9 cellular contexts compared by ENCODE assay signal in the genomic region with DNA sequence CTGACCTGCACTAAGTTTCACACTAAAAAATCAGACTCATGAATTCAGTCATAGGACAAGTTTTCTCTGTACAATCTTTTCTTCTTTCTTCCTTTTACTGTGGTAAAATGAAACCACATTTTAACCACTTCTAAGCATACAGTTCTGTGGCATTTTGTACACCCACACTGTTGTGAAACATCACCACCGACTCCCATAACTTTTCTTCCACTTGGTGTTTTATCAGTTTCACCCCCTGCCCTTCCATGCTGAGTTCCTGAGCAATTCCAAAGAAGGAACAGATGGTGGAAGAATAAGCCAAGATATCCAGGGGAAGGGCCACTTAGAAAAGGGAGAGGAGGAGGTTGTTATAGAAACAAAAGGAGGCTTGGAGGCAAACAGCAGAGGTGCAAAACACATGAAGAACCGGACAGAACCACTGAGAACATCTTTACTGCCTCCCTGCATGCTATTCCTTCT. TPM values are rescaled to one million over a fixed set of nuclear protein-coding genes. Genes with fewer than 3 reads are reported as not detected.
A peak's percentile ranks its signal among the peaks of the same experiment; 100 is the strongest.
DNase-seq lines count a peak whose midpoint lies in the region; ATAC-seq and TF ChIP-seq lines count a peak whose summit lies in the region.
"Had no signal": no experiment of that assay in that cellular context is flagged by ENCODE, and none has a peak within 500 bp of the region (broad histone marks: within the 10 kb centered on the region; RNA-seq: fewer than 3 reads in every experiment).

No MANE protein-coding gene starts in this region.

- peaks cover 11% of the 10 kb centered on the region for H3K36me3 ChIP-seq in GM06990 (ENCODE audit: control insufficient read depth, insufficient read depth, low read length)
- peaks cover 0 to 2% of the 10 kb centered on the region in 2 donors for H3K36me3 ChIP-seq in aorta (ENCODE audit: control insufficient read depth in 1 of 2, insufficient read depth in 2 of 2, low read length in 1 of 2)

- WGBS in aorta, 2 donors: 26 to 37% methylated on average over 2 of the region's 2 CpGs

- peak; percentile 57 for DNase-seq in GM06990 (ENCODE audit: extremely low read depth, insufficient read length)
- peak; percentile 41 for DNase-seq in GM20000 (ENCODE audit: low spot score)
- peak; percentile 40 to 89 for DNase-seq in cardiac fibroblast (ENCODE audit: low read depth in 2 of 2)
- no peak for DNase-seq in SW 1271 (lab: John Stamatoyannopoulos, UW)
- DNase-seq in activated gamma-delta T cell (lab: John Stamatoyannopoulos, UW): no peak
- no peak for DNase-seq in T1000 (lab: John Stamatoyannopoulos, UW)
- DNase-seq in aorta: no peak

- H3K27me3 ChIP-seq in GM06990 (replicated peaks; ENCODE audit: control insufficient read depth, insufficient read depth, low read length): no peaks in the 10 kb centered on the region
- H3K27me3 ChIP-seq in aorta (ENCODE audit: control insufficient read depth in 1 of 2, insufficient read depth in 2 of 2, low read length in 1 of 2): no peaks in the 10 kb centered on the region

- ATAC-seq in HG03469 (IDR thresholded peaks at IDR 0.05; ENCODE audit: unreplicated experiment): peak; percentile 94
- no peak for ATAC-seq in aorta (ENCODE audit: low FRiP score)

- TF ChIP-seq CTCF in GM06990 (IDR thresholded peaks at IDR 0.05; ENCODE audit: insufficient read depth, low read length, poor library complexity, severe bottlenecking): no peak
- TF ChIP-seq CTCF in GM20000 (IDR thresholded peaks at IDR 0.05; ENCODE audit: extremely low read depth, missing control alignments): no peak
- no peak for TF ChIP-seq CTCF in cardiac fibroblast (IDR thresholded peaks at IDR 0.05; ENCODE audit: low read depth, low read length)

- intact Hi-C loops in aorta (cut with DNase I): no loop called here

- no peaks in the 10 kb centered on the region for H3K9me3 ChIP-seq in aorta (ENCODE audit: control insufficient read depth, low read length)

- H3K4me3 ChIP-seq in GM06990 (replicated peaks; ENCODE audit: low read depth, low read length) (no peak overlapping the region), cardiac fibroblast (replicated peaks in 1 of 2; ENCODE audit: low read depth in 2 of 2, low read length in 2 of 2) (no peak overlapping the region), aorta (ENCODE audit: low read length in 2 of 2) (no peak overlapping the region)
- H3K4me3 ChIP-seq: lung had no signal

- H3K4me1 ChIP-seq in aorta (ENCODE audit: control insufficient read depth in 1 of 2, insufficient read depth in 2 of 2, low read length in 2 of 2): no peaks in the 10 kb centered on the region

- H3K27ac ChIP-seq in aorta (ENCODE audit: low read depth in 1 of 2, low read length in 2 of 2): peak overlapping the region in 1 of 2 donors; percentile 25

RNA-seq across cellular contexts. Expression of gene SLC25A4, which starts 22.6 kb away (rescaled TPM):
- 100 to 1,000 TPM in 1 of 2 donors, 10 to 100 TPM in 1; 72.6 to 119 TPM for total RNA-seq in aorta
- polyA plus RNA-seq in aorta: 10 to 100 TPM; 89.2 to 95.4 TPM

RNA-seq across cellular contexts. Expression of gene CFAP97, which starts 38.2 kb away (rescaled TPM):
- total RNA-seq in aorta: 10 to 100 TPM; 49.8 to 58.4 TPM
- 10 to 100 TPM; 16.6 to 24.0 TPM for polyA plus RNA-seq in aorta

RNA-seq across cellular contexts. Expression of gene SNX25, which starts 43.8 kb away (rescaled TPM):
- 10 to 100 TPM; 36.2 to 44.7 TPM for total RNA-seq in aorta
- 10 to 100 TPM in 1 of 2 donors, 1 to 10 TPM in 1; 8.6 to 12.7 TPM for polyA plus RNA-seq in aorta

Comparison
In these comparisons a context has a peak if more than half of its experiments do, and no peak if none do; other contexts are left out.
1. DNase-seq: peak in GM06990 (single experiment), GM20000 (single experiment) and cardiac fibroblast (2 of 2); none in SW 1271 (0 of 2), activated gamma-delta T cell (single experiment), T1000 (single experiment) and aorta (0 of 2).